In the genomic region with DNA sequence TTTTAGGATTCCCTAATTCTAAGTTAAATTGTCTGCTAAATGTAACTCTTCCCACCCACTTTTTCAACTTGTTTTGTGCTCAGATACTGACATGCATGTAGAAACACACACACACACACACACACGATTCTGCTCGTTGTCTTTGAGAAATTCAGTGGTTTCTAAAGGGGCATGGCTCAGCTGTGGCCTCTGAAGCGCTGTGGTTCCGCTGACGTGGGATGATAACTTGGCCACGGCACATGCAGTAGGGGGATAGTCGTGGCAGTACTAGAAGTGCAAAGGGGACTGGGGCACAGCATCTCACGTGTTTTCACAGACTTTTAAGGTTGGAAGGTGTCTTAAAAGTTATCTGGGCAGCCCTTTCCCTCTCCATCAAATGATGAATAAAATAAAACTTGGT, we compare ENCODE assay signal across 17 cellular contexts. TPM values are rescaled to one million over a fixed set of nuclear protein-coding genes. Genes with fewer than 3 reads are reported as not detected.
A peak's percentile ranks its signal among the peaks of the same experiment; 100 is the strongest.
DNase-seq lines count a peak whose midpoint lies in the region; ATAC-seq and TF ChIP-seq lines count a peak whose summit lies in the region.
"Had no signal": no experiment of that assay in that cellular context is flagged by ENCODE, and none has a peak within 500 bp of the region (broad histone marks: within the 10 kb centered on the region; RNA-seq: fewer than 3 reads in every experiment).

No MANE protein-coding gene starts in this region.

- H3K23me2 ChIP-seq in H9 (ENCODE audit: insufficient read length, low read depth, low read length, poor library complexity, severe bottlenecking) = no peaks in the 10 kb centered on the region

- H3K4me3 Mint-ChIP-seq in CD4-positive, alpha-beta T cell = no peak overlapping the region
- H3K4me3 Mint-ChIP-seq in CD8-positive, alpha-beta T cell = no peak overlapping the region
- H3K4me3 Mint-ChIP-seq in endothelial cell (ENCODE audit: unreplicated experiment) = peak overlapping the region; percentile 10
- H3K4me3 Mint-ChIP-seq in natural killer cell treated with Interleukin-12 subunit alpha and Interleukin-12 subunit beta and Interleukin-15 and Interleukin-18, amount 100 ng/mL, for 72 hours = no peak overlapping the region
- H3K4me3 Mint-ChIP-seq in activated T-cell treated with anti-CD3 and anti-CD28 coated beads, Interleukin-2, amount 50 U/mL, for 4 hours = no peak overlapping the region
- no peak overlapping the region for H3K4me3 Mint-ChIP-seq in H9
- H3K4me3 Mint-ChIP-seq: CD8-positive, alpha-beta memory T cell had no signal

- no peak overlapping the region for H3K4me3 ChIP-seq in CD8-positive, alpha-beta T cell (ENCODE audit: low read depth, low read length)
- H3K4me3 ChIP-seq: A549, GM23248 had no signal

- no peak overlapping the region for H3K56ac ChIP-seq in H9 (ENCODE audit: insufficient read length, low read depth, low read length)

- no peaks in the 10 kb centered on the region for H3K9me3 ChIP-seq in CD4-positive, alpha-beta T cell (ENCODE audit: control insufficient read depth, low read length)
- no peaks in the 10 kb centered on the region for H3K9me3 ChIP-seq in CD8-positive, alpha-beta T cell (ENCODE audit: low read length)
- H3K9me3 ChIP-seq in H9 (ENCODE audit: control insufficient read depth, low read depth, low read length) = no peaks in the 10 kb centered on the region
- H3K9me3 ChIP-seq: A549, BE2C, Caco-2 had no signal

- H3K4me2 ChIP-seq in H9 (ENCODE audit: insufficient read depth, insufficient read length, low read length) = no peak overlapping the region
- H3K4me2 ChIP-seq: A549 had no signal

- H2BK5ac ChIP-seq in H9 (ENCODE audit: insufficient read length, low read length) = no peak overlapping the region

- peaks cover 19% of the 10 kb centered on the region for H3K36me3 ChIP-seq in CD8-positive, alpha-beta T cell (ENCODE audit: insufficient read depth, low read length)
- H3K36me3 ChIP-seq: BE2C had no signal

- no peak for TF ChIP-seq CTCF in CD4-positive, alpha-beta T cell (IDR thresholded peaks at IDR 0.05)
- TF ChIP-seq CTCF in CD8-positive, alpha-beta T cell (IDR thresholded peaks at IDR 0.05) = no peak
- TF ChIP-seq CTCF in endothelial cell (IDR thresholded peaks at IDR 0.05; ENCODE audit: unreplicated experiment) (no peak), H9 (conservative IDR thresholded peaks at IDR 0.05) (no peak)

- no peak overlapping the region for H3K9ac ChIP-seq in H9 (ENCODE audit: extremely low read depth, insufficient read length, low read length)
- H3K9ac ChIP-seq: GM23248 had no signal

- no peak overlapping the region for H3T11ph ChIP-seq in H9 (ENCODE audit: low read length)

- CTCF ChIA-PET in CD4-positive, alpha-beta T cell (lab: Charles Lee) = interaction anchor here (1.5 to 1.6 kb wide), 2 partner anchors 18 to 31 kb away, joined by 5 to 6 read pairs; partner anchors contain the start of gene CASP10
- CTCF ChIA-PET in CD8-positive, alpha-beta T cell (lab: Charles Lee) = interaction anchor here (0.6 to 2.6 kb wide), 3 partner anchors 19 to 462 kb away, joined by 3 to 13 read pairs (median 6); partner anchors contain the start of gene CASP10

- H2BK20ac ChIP-seq in H9 (ENCODE audit: low read depth, low read length, poor library complexity, severe bottlenecking) = no peak overlapping the region

- ATAC-seq in CD4-positive, alpha-beta T cell (ENCODE audit: poor library complexity) = no peak
- ATAC-seq in CD8-positive, alpha-beta T cell = no peak
- ATAC-seq in natural killer cell treated with Interleukin-12 subunit alpha and Interleukin-12 subunit beta and Interleukin-15 and Interleukin-18, amount 100 ng/mL, for 72 hours = peak; percentile 52 to 57
- ATAC-seq in activated T-cell treated with anti-CD3 and anti-CD28 coated beads, Interleukin-2, amount 50 U/mL, for 4 hours = no peak
- ATAC-seq: A549 had no signal

- H2BK15ac ChIP-seq in H9 (ENCODE audit: low read depth, low read length) = no peak overlapping the region

- no peaks in the 10 kb centered on the region for H3K79me1 ChIP-seq in H9 (ENCODE audit: insufficient read depth, low read depth, low read length, poor library complexity, severe bottlenecking)

- H2AFZ ChIP-seq in H9 (ENCODE audit: low read length) = no peak overlapping the region
- H2AFZ ChIP-seq: GM23248 had no signal

- H3K9me3 Mint-ChIP-seq in CD4-positive, alpha-beta T cell = no peaks in the 10 kb centered on the region
- H3K9me3 Mint-ChIP-seq in CD8-positive, alpha-beta T cell = no peaks in the 10 kb centered on the region
- H3K9me3 Mint-ChIP-seq in endothelial cell (ENCODE audit: unreplicated experiment) (no peaks in the 10 kb centered on the region), H9 (no peaks in the 10 kb centered on the region)
- H3K9me3 Mint-ChIP-seq in natural killer cell treated with Interleukin-12 subunit alpha and Interleukin-12 subunit beta and Interleukin-15 and Interleukin-18, amount 100 ng/mL, for 72 hours = no peaks in the 10 kb centered on the region
- H3K9me3 Mint-ChIP-seq in activated T-cell treated with anti-CD3 and anti-CD28 coated beads, Interleukin-2, amount 50 U/mL, for 4 hours = no peaks in the 10 kb centered on the region
- H3K9me3 Mint-ChIP-seq: CD8-positive, alpha-beta memory T cell had no signal

- WGBS in H9 (ENCODE audit: extremely low coverage, insufficient read length, low lambda C conversion rate) = no CpG with 5 or more reads among the region's 8 CpGs

- H3K4me1 Mint-ChIP-seq in CD4-positive, alpha-beta T cell (ENCODE audit: low read depth) = peaks cover 42% of the 10 kb centered on the region
- peaks cover 45% of the 10 kb centered on the region for H3K4me1 Mint-ChIP-seq in CD8-positive, alpha-beta T cell (ENCODE audit: low read depth)
- H3K4me1 Mint-ChIP-seq in endothelial cell (ENCODE audit: unreplicated experiment) (peaks cover 21% of the 10 kb centered on the region), H9 (peaks cover 7 to 8% of the 10 kb centered on the region in 2 experiments; a peak in 3 of 4 replicates)
- H3K4me1 Mint-ChIP-seq in natural killer cell treated with Interleukin-12 subunit alpha and Interleukin-12 subunit beta and Interleukin-15 and Interleukin-18, amount 100 ng/mL, for 72 hours (ENCODE audit: low read depth in 2 of 2) = peaks cover 22 to 38% of the 10 kb centered on the region in 2 donors
- H3K4me1 Mint-ChIP-seq in activated T-cell treated with anti-CD3 and anti-CD28 coated beads, Interleukin-2, amount 50 U/mL, for 4 hours (ENCODE audit: low read depth) = peaks cover 32% of the 10 kb centered on the region

- DNase-seq in CD4-positive, alpha-beta T cell = no peak
- DNase-seq in CD8-positive, alpha-beta T cell = peak in 1 of 7 experiments; percentile 28
- DNase-seq in endothelial cell (ENCODE audit: low spot score) (no peak), GF-D8 (lab: John Stamatoyannopoulos, UW) (no peak), caudate nucleus (lab: John Stamatoyannopoulos, UW) (no peak), H9 (no peak)
- no peak for DNase-seq in natural killer cell treated with Interleukin-12 subunit alpha and Interleukin-12 subunit beta and Interleukin-15 and Interleukin-18, amount 100 ng/mL, for 72 hours (ENCODE audit: low spot score)
- no peak for DNase-seq in activated T-cell treated with anti-CD3 and anti-CD28 coated beads, Interleukin-2, amount 50 U/mL, for 4 hours
- DNase-seq: BE2C, Caco-2, DND-41, GDM1, GM23248 had no signal

- no peak overlapping the region for H2BK12ac ChIP-seq in H9 (ENCODE audit: insufficient read length, low read depth, low read length)

- H4K20me1 ChIP-seq in H9 (ENCODE audit: control insufficient read depth, insufficient read depth, insufficient read length) = no peaks in the 10 kb centered on the region

- peaks cover 10% of the 10 kb centered on the region for H3K4me1 ChIP-seq in CD8-positive, alpha-beta T cell (ENCODE audit: insufficient read depth, low read length)
- H3K4me1 ChIP-seq in H9 (ENCODE audit: insufficient read depth, low read length) = no peaks in the 10 kb centered on the region
- H3K4me1 ChIP-seq: A549, BE2C, Caco-2 had no signal

- H4K8ac ChIP-seq in H9 (replicated peaks; ENCODE audit: insufficient read length, low read depth, low read length) = no peak overlapping the region

- no peak overlapping the region for H2AK5ac ChIP-seq in H9 (ENCODE audit: insufficient read length, low read length)

- H3K18ac ChIP-seq in H9 (ENCODE audit: insufficient read length, low read depth, low read length) = no peak overlapping the region

- no peak overlapping the region for H3K4ac ChIP-seq in H9 (ENCODE audit: low read depth, low read length)

- H3K36me3 Mint-ChIP-seq in CD4-positive, alpha-beta T cell (ENCODE audit: low read depth) = peaks cover 78% of the 10 kb centered on the region
- peaks cover 60% of the 10 kb centered on the region for H3K36me3 Mint-ChIP-seq in CD8-positive, alpha-beta T cell
- H3K36me3 Mint-ChIP-seq in endothelial cell (ENCODE audit: low read depth, unreplicated experiment) (peaks cover 21% of the 10 kb centered on the region), H9 (ENCODE audit: insufficient read depth in 1 of 3, low read depth in 3 of 3) (peaks cover 0 to 2% (median 0%) of the 10 kb centered on the region in 3 experiments; a peak in 4 of 7 replicates)
- peaks cover 7% of the 10 kb centered on the region for H3K36me3 Mint-ChIP-seq in natural killer cell treated with Interleukin-12 subunit alpha and Interleukin-12 subunit beta and Interleukin-15 and Interleukin-18, amount 100 ng/mL, for 72 hours
- peaks cover 30% of the 10 kb centered on the region for H3K36me3 Mint-ChIP-seq in activated T-cell treated with anti-CD3 and anti-CD28 coated beads, Interleukin-2, amount 50 U/mL, for 4 hours (ENCODE audit: insufficient read depth)

- intact Hi-C loops in CD4-positive, alpha-beta T cell (cut with DNase I, micrococcal nuclease) = no loop called here
- intact Hi-C loops in CD8-positive, alpha-beta T cell (cut with DNase I, micrococcal nuclease) = no loop called here

- H2BK120ac ChIP-seq in H9 (ENCODE audit: low read depth, low read length, poor library complexity, severe bottlenecking) = no peak overlapping the region

- no peak overlapping the region for H3K23ac ChIP-seq in H9 (ENCODE audit: insufficient read length, low read depth, low read length)

- no peak overlapping the region for H4K91ac ChIP-seq in H9 (ENCODE audit: insufficient read length, low read depth, low read length)

- H3K79me2 ChIP-seq in H9 (ENCODE audit: insufficient read depth, low read length) = no peaks in the 10 kb centered on the region

- H3K27me3 ChIP-seq in CD4-positive, alpha-beta T cell (ENCODE audit: control insufficient read depth, insufficient read depth, low read length) = no peaks in the 10 kb centered on the region
- no peaks in the 10 kb centered on the region for H3K27me3 ChIP-seq in CD8-positive, alpha-beta T cell (ENCODE audit: insufficient read depth, low read length)
- no peaks in the 10 kb centered on the region for H3K27me3 ChIP-seq in H9 (ENCODE audit: insufficient read depth, low read length)
- H3K27me3 ChIP-seq: BE2C had no signal

- POLR2A ChIA-PET in CD4-positive, alpha-beta T cell (lab: Charles Lee) = interaction anchor here (0.7 kb wide), 1 partner anchor 10 kb away, joined by 3 read pairs; no protein-coding TSS in a partner anchor
- POLR2A ChIA-PET in CD8-positive, alpha-beta T cell (lab: Charles Lee) = no interaction called here

- H3K27me3 Mint-ChIP-seq in CD4-positive, alpha-beta T cell = no peaks in the 10 kb centered on the region
- no peaks in the 10 kb centered on the region for H3K27me3 Mint-ChIP-seq in CD8-positive, alpha-beta T cell (ENCODE audit: low read depth)
- H3K27me3 Mint-ChIP-seq in endothelial cell (ENCODE audit: unreplicated experiment) (no peaks in the 10 kb centered on the region), H9 (ENCODE audit: low read depth) (no peaks in the 10 kb centered on the region)
- H3K27me3 Mint-ChIP-seq in natural killer cell treated with Interleukin-12 subunit alpha and Interleukin-12 subunit beta and Interleukin-15 and Interleukin-18, amount 100 ng/mL, for 72 hours = no peaks in the 10 kb centered on the region
- no peaks in the 10 kb centered on the region for H3K27me3 Mint-ChIP-seq in activated T-cell treated with anti-CD3 and anti-CD28 coated beads, Interleukin-2, amount 50 U/mL, for 4 hours (ENCODE audit: low read depth)
- H3K27me3 Mint-ChIP-seq: CD8-positive, alpha-beta memory T cell had no signal

- no peak overlapping the region for H4K5ac ChIP-seq in H9 (ENCODE audit: insufficient read length, low read depth, low read length)

- H3K14ac ChIP-seq in H9 (ENCODE audit: insufficient read depth, low read length) = no peak overlapping the region

- H3K27ac ChIP-seq in CD4-positive, alpha-beta T cell (ENCODE audit: low read depth, low read length) = no peak overlapping the region
- no peak overlapping the region for H3K27ac ChIP-seq in CD8-positive, alpha-beta T cell (ENCODE audit: low read depth, low read length)
- H3K27ac ChIP-seq in caudate nucleus (ENCODE audit: low read depth, low read length) (no peak overlapping the region), H9 (ENCODE audit: insufficient read length, low read depth, low read length) (no peak overlapping the region)
- H3K27ac ChIP-seq: A549, C4-2B, GM23248, HL-60 had no signal

- peak overlapping the region; percentile 54 for H3K27ac Mint-ChIP-seq in CD4-positive, alpha-beta T cell
- H3K27ac Mint-ChIP-seq in CD8-positive, alpha-beta T cell = peak overlapping the region; percentile 86
- H3K27ac Mint-ChIP-seq in endothelial cell (ENCODE audit: unreplicated experiment) = no peak overlapping the region
- H3K27ac Mint-ChIP-seq in natural killer cell treated with Interleukin-12 subunit alpha and Interleukin-12 subunit beta and Interleukin-15 and Interleukin-18, amount 100 ng/mL, for 72 hours = peak overlapping the region in 1 of 2 donors; percentile 29
- H3K27ac Mint-ChIP-seq in H9 = peak overlapping the region in 1 of 3 experiments; percentile 40; a peak in 1 of 7 replicates

RNA-seq across cellular contexts. Expression of gene CASP10, which starts 18.4 kb away (rescaled TPM):
- total RNA-seq in CD4-positive, alpha-beta T cell = 10 to 100 TPM; 12.6 to 13.7 TPM
- total RNA-seq in CD8-positive, alpha-beta T cell = 10 to 100 TPM in 1 of 2 experiments, 1 to 10 TPM in 1; 9.8 to 10.4 TPM
- total RNA-seq in endothelial cell (ENCODE audit: unreplicated experiment) = 38.6 TPM
- 10 to 100 TPM; 17.5 to 23.0 TPM for total RNA-seq in natural killer cell treated with Interleukin-12 subunit alpha and Interleukin-12 subunit beta and Interleukin-15 and Interleukin-18, amount 100 ng/mL, for 72 hours
- total RNA-seq in activated T-cell treated with anti-CD3 and anti-CD28 coated beads, Interleukin-2, amount 50 U/mL, for 4 hours = 1 to 10 TPM; 3.4 to 4.8 (median 4.4) TPM
- total RNA-seq in H9 (2021) = 2.7 and 3.3 TPM in 2 replicates

RNA-seq across cellular contexts. Expression of gene CASP8, which starts 59.0 kb away (rescaled TPM):
- total RNA-seq in CD4-positive, alpha-beta T cell = 100 to 1,000 TPM; 172 to 175 TPM
- total RNA-seq in CD8-positive, alpha-beta T cell = 100 to 1,000 TPM; 153 to 155 TPM
- total RNA-seq in endothelial cell (ENCODE audit: unreplicated experiment) (14.9 TPM), H9 (2021) (7.8 and 10.0 TPM in 2 replicates)
- 10 to 100 TPM; 76.8 to 83.7 TPM for total RNA-seq in natural killer cell treated with Interleukin-12 subunit alpha and Interleukin-12 subunit beta and Interleukin-15 and Interleukin-18, amount 100 ng/mL, for 72 hours
- total RNA-seq in activated T-cell treated with anti-CD3 and anti-CD28 coated beads, Interleukin-2, amount 50 U/mL, for 4 hours = 10 to 100 TPM; 31.6 to 45.8 (median 36.9) TPM

Comparison
In these comparisons a context has a peak if more than half of its experiments do, and no peak if none do; other contexts are left out.
1. ATAC-seq: peak in natural killer cell treated with Interleukin-12 subunit alpha and Interleukin-12 subunit beta and Interleukin-15 and Interleukin-18, amount 100 ng/mL, for 72 hours (2 of 2); none in CD4-positive, alpha-beta T cell (single experiment), CD8-positive, alpha-beta T cell (single experiment) and activated T-cell treated with anti-CD3 and anti-CD28 coated beads, Interleukin-2, amount 50 U/mL, for 4 hours (0 of 2).